In genomic region chr11:78083036-78083435, GRCh38 we compare ENCODE assay signal across 25 cellular contexts. TPM values are rescaled to one million over a fixed set of nuclear protein-coding genes. Genes with fewer than 3 reads are reported as not detected.
DNase-seq lines count a peak whose midpoint lies in the region; ATAC-seq, FAIRE-seq and TF ChIP-seq lines count a peak whose summit lies in the region.
"Had no signal": no experiment of that assay in that cellular context is flagged by ENCODE, and none has a peak within 500 bp of the region (broad histone marks: within the 10 kb centered on the region; RNA-seq: fewer than 3 reads in every experiment).

No MANE protein-coding gene starts in this region.

- H3K4me3 ChIP-seq in HepG2 (replicated peaks in 1 of 3; ENCODE audit: insufficient read depth in 1 of 3, low read depth in 2 of 3, low read length in 3 of 3) (no peak overlapping the region), right lobe of liver (no peak overlapping the region), trophoblast cell (ENCODE audit: low read depth, low read length) (no peak overlapping the region), suprapubic skin (no peak overlapping the region)
- H3K4me3 ChIP-seq: MG63, Peyer's patch had no signal

- no peak overlapping the region for H4K12ac ChIP-seq in trophoblast cell (ENCODE audit: low read depth, low read length)

- H4K20me1 ChIP-seq in HepG2 (ENCODE audit: insufficient read depth, low read length), result peaks cover 2% of the 10 kb centered on the region

- POLR2A ChIA-PET in HepG2 (lab: Yijun Ruan, JAX), result no interaction called here

- H2AFZ ChIP-seq in HepG2 (ENCODE audit: low read length) (no peak overlapping the region), trophoblast cell (ENCODE audit: insufficient read depth, low read length, poor library complexity) (no peak overlapping the region)

- H3K4ac ChIP-seq in trophoblast cell (ENCODE audit: low read depth, low read length), result peak overlapping the region; percentile 10

- H3K36me3 ChIP-seq in HepG2 (replicated peaks in 1 of 2; ENCODE audit: control insufficient read depth in 1 of 2, insufficient read depth in 2 of 2, low read length in 2 of 2) (no peaks in the 10 kb centered on the region; a peak in 1 of 5 replicates), right lobe of liver (no peaks in the 10 kb centered on the region), trophoblast cell (ENCODE audit: control insufficient read depth in 1 of 2, insufficient read depth in 2 of 2, low read length in 2 of 2) (no peaks in the 10 kb centered on the region), suprapubic skin (no peaks in the 10 kb centered on the region)
- H3K36me3 ChIP-seq: Peyer's patch had no signal

- CTCF ChIA-PET in HepG2 (lab: Yijun Ruan, JAX; ENCODE audit: low intra/inter-chr PET ratio, low total read pairs), result no interaction called here

- TF ChIP-seq EP300 in HepG2 (IDR thresholded peaks at IDR 0.05; ENCODE audit: low read depth in 2 of 2, low read length in 2 of 2) (no peak), HepG2 (CRISPR knock-in tag; IDR thresholded peaks at IDR 0.05; ENCODE audit: borderline replicate concordance) (no peak), suprapubic skin (IDR thresholded peaks at IDR 0.05) (no peak)

- TF ChIP-seq POLR2A in HepG2 (IDR thresholded peaks at IDR 0.05; ENCODE audit: insufficient read depth in 1 of 2, low read depth in 2 of 2, low read length in 2 of 2) (no peak), right lobe of liver (IDR thresholded peaks at IDR 0.05) (no peak), suprapubic skin (IDR thresholded peaks at IDR 0.05) (no peak)

- peaks cover 67% of the 10 kb centered on the region for H3K79me1 ChIP-seq in trophoblast cell (ENCODE audit: low read length)

- TF ChIP-seq RAD21 in HepG2 (CRISPR knock-in tag; IDR thresholded peaks at IDR 0.05), result no peak

- ATAC-seq in HepG2, result no peak
- no peak for ATAC-seq in right lobe of liver
- ATAC-seq: CD8-positive, alpha-beta T cell; Right ventricle myocardium inferior had no signal

- intact Hi-C loops in HepG2 (cut with micrococcal nuclease; ENCODE audit: unreplicated experiment), result loop anchor here (1.0 kb wide), 1 partner anchor 26 kb away; no protein-coding TSS in a partner anchor
- intact Hi-C loops in right lobe of liver (cut with DNase I), result no loop called here
- intact Hi-C loops in head of caudate nucleus (cut with DNase I), result no loop called here
- intact Hi-C loops in posterior vena cava (cut with DNase I), result no loop called here

- peak overlapping the region; percentile 64 for H2BK5ac ChIP-seq in trophoblast cell (ENCODE audit: low read depth, low read length, poor library complexity)

- DNase-seq in HepG2 (ENCODE audit: low spot score) (no peak), right lobe of liver (no peak), left kidney (ENCODE audit: low read depth, low spot score) (peak; percentile 49), trophoblast cell (no peak), head of caudate nucleus (no peak), urothelium cell line (ENCODE audit: low spot score) (no peak), suprapubic skin (ENCODE audit: low spot score in 2 of 2) (no peak), posterior vena cava (ENCODE audit: low spot score) (no peak)
- DNase-seq: ACHN; C1 segment of cervical spinal cord; CD8-positive, alpha-beta T cell; DMS53; MG63; NCI-H1417; NCI-H1694 treated with DMSO at 0.1 percent for 48 hours; NCI-H2081 treated with DMSO at 0.1 percent for 48 hours; NCI-H2171 treated with DMSO at 0.1 percent for 48 hours; NCI-H524 treated with DMSO at 0.1 percent for 48 hours; Peyer's patch had no signal

- H3K79me2 ChIP-seq in HepG2 (ENCODE audit: insufficient read depth, low read length), result peaks cover 22% of the 10 kb centered on the region
- peaks cover 29% of the 10 kb centered on the region for H3K79me2 ChIP-seq in trophoblast cell (ENCODE audit: control insufficient read depth, insufficient read depth, low read length, poor library complexity)

- no TSS peak for BruUV-seq in HepG2 (replicated peaks; lab: Mats Ljungman, UMichigan)

- in situ Hi-C loops in HepG2 (cut with HindIII; ENCODE audit: extremely low pct_ligation_motif_present, low pct_unique_long_range_greater_than_20kb), result no loop called here

- peak overlapping the region; percentile 65 for H2BK120ac ChIP-seq in trophoblast cell (ENCODE audit: insufficient read depth, low read length, poor library complexity)

- H2AK5ac ChIP-seq in trophoblast cell (ENCODE audit: low read length), result peak overlapping the region; percentile 86

- H3K4me2 ChIP-seq in HepG2 (ENCODE audit: low read depth, low read length) (no peak overlapping the region), trophoblast cell (ENCODE audit: low read length) (no peak overlapping the region)

- H3K27ac ChIP-seq in HepG2 (ENCODE audit: extremely low read length, insufficient read depth, low read length) (no peak overlapping the region), right lobe of liver (no peak overlapping the region), trophoblast cell (ENCODE audit: low read depth, low read length) (peak overlapping the region; percentile 68), suprapubic skin (no peak overlapping the region)
- H3K27ac ChIP-seq: 22Rv1, Peyer's patch had no signal

- peak overlapping the region; percentile 80 for H3K18ac ChIP-seq in trophoblast cell (ENCODE audit: low read length)

- peak overlapping the region; percentile 50 for H4K8ac ChIP-seq in trophoblast cell (ENCODE audit: low read depth, low read length)

- TF ChIP-seq CTCF in HepG2 (CRISPR knock-in tag; IDR thresholded peaks at IDR 0.05), result no peak
- TF ChIP-seq CTCF in right lobe of liver (IDR thresholded peaks at IDR 0.05), result no peak
- TF ChIP-seq CTCF in suprapubic skin (IDR thresholded peaks at IDR 0.05), result no peak

- peak overlapping the region; percentile 70 for H2BK12ac ChIP-seq in trophoblast cell (ENCODE audit: low read length)

- H3K9me3 ChIP-seq in HepG2 (ENCODE audit: low read length), result no peaks in the 10 kb centered on the region
- H3K9me3 ChIP-seq in right lobe of liver, result no peaks in the 10 kb centered on the region
- no peaks in the 10 kb centered on the region for H3K9me3 ChIP-seq in trophoblast cell (ENCODE audit: insufficient read depth, low read depth, low read length)
- H3K9me3 ChIP-seq in suprapubic skin, result no peaks in the 10 kb centered on the region
- H3K9me3 ChIP-seq: MG63, Peyer's patch had no signal

- peak overlapping the region; percentile 81 for H4K91ac ChIP-seq in trophoblast cell (ENCODE audit: low read depth, low read length)

- H3K14ac ChIP-seq in trophoblast cell (ENCODE audit: low read length), result peak overlapping the region; percentile 85

- FAIRE-seq in HepG2 (lab: Jason Lieb, UNC) (no peak), urothelium cell line (lab: Jason Lieb, UNC) (no peak)
- FAIRE-seq: H54 had no signal

- H3K9ac ChIP-seq in HepG2 (ENCODE audit: insufficient read depth, low read depth, low read length), result no peak overlapping the region
- no peak overlapping the region for H3K9ac ChIP-seq in trophoblast cell (ENCODE audit: low read length)

- WGBS in HepG2 (ENCODE audit: low lambda C conversion rate), result 88% methylated on average over 3 of the region's 4 CpGs
- 70% methylated on average over 1 of the region's 4 CpGs for WGBS in right lobe of liver (ENCODE audit: insufficient coverage, low coverage, low lambda C conversion rate, missing lambda C conversion rate)
- no CpG with 5 or more reads among the region's 4 CpGs for WGBS in trophoblast cell (ENCODE audit: extremely low coverage, insufficient coverage, insufficient read length)
- 68% methylated on average over 4 of the region's 4 CpGs for WGBS in suprapubic skin

- H3K27me3 ChIP-seq in HepG2 (ENCODE audit: control insufficient read depth in 1 of 2, insufficient read depth in 2 of 2, low read length in 2 of 2) (no peaks in the 10 kb centered on the region; a peak in 1 of 5 replicates), right lobe of liver (no peaks in the 10 kb centered on the region), trophoblast cell (ENCODE audit: insufficient read depth, low read length) (no peaks in the 10 kb centered on the region), suprapubic skin (no peaks in the 10 kb centered on the region)
- H3K27me3 ChIP-seq: MG63, Peyer's patch had no signal

- H3K4me1 ChIP-seq in HepG2 (ENCODE audit: insufficient read depth, low read length), result peaks cover 55% of the 10 kb centered on the region
- peaks cover 0 to 9% (median 0%) of the 10 kb centered on the region in 4 donors for H3K4me1 ChIP-seq in right lobe of liver
- peaks cover 10 to 26% of the 10 kb centered on the region in 2 experiments for H3K4me1 ChIP-seq in trophoblast cell (ENCODE audit: control insufficient read depth in 1 of 2, insufficient read depth in 2 of 2, low read length in 2 of 2)
- peaks cover 14% of the 10 kb centered on the region for H3K4me1 ChIP-seq in suprapubic skin

- H3K23ac ChIP-seq in trophoblast cell (ENCODE audit: low read length), result no peak overlapping the region

RNA-seq across cellular contexts. Expression of gene NDUFC2, which starts 3.4 kb away (rescaled TPM):
- total RNA-seq in HepG2 (2016; rRNA removed; fragmentation: Illumina TruSeq; extraction: Trizol) (312 and 363 TPM in 2 replicates), right lobe of liver (100 to 1,000 TPM; 105 to 265 (median 183) TPM), suprapubic skin (100 to 1,000 TPM; 100 to 161 (median 115) TPM), posterior vena cava (100 to 1,000 TPM; 133 to 148 TPM)
- 93.1 and 138 TPM in 2 replicates for total RNA-seq in HepG2 (2016; cell fraction: cytosol; rRNA removed; fragmentation: Illumina TruSeq; extraction: Trizol; ENCODE audit: low read depth)
- 330 and 377 TPM in 2 replicates for total RNA-seq in HepG2 (2016; cell fraction: insoluble cytoplasmic fraction; rRNA removed; fragmentation: Illumina TruSeq; extraction: Trizol)
- total RNA-seq in HepG2 (2016; cell fraction: membrane; rRNA removed; fragmentation: Illumina TruSeq; extraction: Trizol), result 90.9 and 140 TPM in 2 replicates
- total RNA-seq in HepG2 (2016; cell fraction: nucleus; rRNA removed; fragmentation: Illumina TruSeq; extraction: Trizol), result 278 and 315 TPM in 2 replicates
- polyA plus RNA-seq in HepG2 (2011; rRNA removed), result 220 and 256 TPM in 2 replicates
- polyA plus RNA-seq in HepG2 (2011; cell fraction: cytosol; rRNA removed), result 307 and 524 TPM in 2 replicates
- 91.7 and 102 TPM in 2 replicates for polyA plus RNA-seq in HepG2 (2011; cell fraction: nucleus; rRNA removed)
- 411 and 581 TPM in 2 replicates for polyA plus RNA-seq in HepG2 (2012)
- polyA plus RNA-seq in HepG2 (2016; cell fraction: cytosol; fragmentation: Illumina TruSeq; extraction: Trizol; ENCODE audit: low read depth), result 163 and 221 TPM in 2 replicates
- 491 and 517 TPM in 2 replicates for polyA plus RNA-seq in HepG2 (2016; cell fraction: insoluble cytoplasmic fraction; fragmentation: Illumina TruSeq; extraction: Trizol; ENCODE audit: low read depth)
- polyA plus RNA-seq in HepG2 (2016; cell fraction: membrane; fragmentation: Illumina TruSeq; extraction: Trizol; ENCODE audit: low read depth), result 170 and 204 TPM in 2 replicates
- polyA plus RNA-seq in HepG2 (2016; cell fraction: nucleus; fragmentation: Illumina TruSeq; extraction: Trizol; ENCODE audit: insufficient read depth, low read depth), result 572 and 587 TPM in 2 replicates
- polyA minus RNA-seq in HepG2 (2011; rRNA and poly(A)+ RNA removed; ENCODE audit: low replicate concordance), result 103 and 165 TPM in 2 replicates
- polyA minus RNA-seq in HepG2 (2011; cell fraction: cytosol; rRNA and poly(A)+ RNA removed), result 108 and 131 TPM in 2 replicates
- 63.0 and 77.8 TPM in 2 replicates for polyA minus RNA-seq in HepG2 (2011; cell fraction: nucleus; rRNA and poly(A)+ RNA removed)
- polyA plus RNA-seq in trophoblast cell (2013), result 648 and 695 TPM in 2 replicates

RNA-seq across cellular contexts. Expression of gene THRSP, which starts 19.4 kb away (rescaled TPM):
- total RNA-seq in HepG2 (2016; rRNA removed; fragmentation: Illumina TruSeq; extraction: Trizol), result 0.13 TPM in 1 of 2 replicates, not detected in the other
- total RNA-seq in HepG2 (2016; cell fraction: cytosol; rRNA removed; fragmentation: Illumina TruSeq; extraction: Trizol; ENCODE audit: low read depth), result not detected in 2 replicates
- not detected in 2 replicates for total RNA-seq in HepG2 (2016; cell fraction: insoluble cytoplasmic fraction; rRNA removed; fragmentation: Illumina TruSeq; extraction: Trizol)
- not detected in 2 replicates for total RNA-seq in HepG2 (2016; cell fraction: membrane; rRNA removed; fragmentation: Illumina TruSeq; extraction: Trizol)
- total RNA-seq in HepG2 (2016; cell fraction: nucleus; rRNA removed; fragmentation: Illumina TruSeq; extraction: Trizol), result 0.34 TPM in 1 of 2 replicates, not detected in the other
- 0.48 and 0.58 TPM in 2 replicates for polyA plus RNA-seq in HepG2 (2011; rRNA removed)
- polyA plus RNA-seq in HepG2 (2011; cell fraction: cytosol; rRNA removed), result 0.35 and 0.43 TPM in 2 replicates
- 0.61 and 0.71 TPM in 2 replicates for polyA plus RNA-seq in HepG2 (2011; cell fraction: nucleus; rRNA removed)
- polyA plus RNA-seq in HepG2 (2012), result 0.13 and 0.20 TPM in 2 replicates
- not detected in 2 replicates for polyA plus RNA-seq in HepG2 (2016; cell fraction: cytosol; fragmentation: Illumina TruSeq; extraction: Trizol; ENCODE audit: low read depth)
- polyA plus RNA-seq in HepG2 (2016; cell fraction: insoluble cytoplasmic fraction; fragmentation: Illumina TruSeq; extraction: Trizol; ENCODE audit: low read depth), result not detected in 2 replicates
- not detected in 2 replicates for polyA plus RNA-seq in HepG2 (2016; cell fraction: membrane; fragmentation: Illumina TruSeq; extraction: Trizol; ENCODE audit: low read depth)
- polyA plus RNA-seq in HepG2 (2016; cell fraction: nucleus; fragmentation: Illumina TruSeq; extraction: Trizol; ENCODE audit: insufficient read depth, low read depth), result 0.41 TPM in 1 of 2 replicates, not detected in the other
- 0.86 TPM in 1 of 2 replicates, not detected in the other for polyA minus RNA-seq in HepG2 (2011; rRNA and poly(A)+ RNA removed; ENCODE audit: low replicate concordance)
- polyA minus RNA-seq in HepG2 (2011; cell fraction: cytosol; rRNA and poly(A)+ RNA removed), result not detected in 2 replicates
- polyA minus RNA-seq in HepG2 (2011; cell fraction: nucleus; rRNA and poly(A)+ RNA removed), result 0.64 TPM in 1 of 2 replicates, not detected in the other
- total RNA-seq in right lobe of liver, result 10 to 100 TPM in 4 of 6 experiments, 1 to 10 TPM in 2; 3.0 to 92.0 (median 40.1) TPM
- polyA plus RNA-seq in trophoblast cell (2013), result 0.17 and 0.27 TPM in 2 replicates
- 100 to 1,000 TPM in 1 of 4 donors, 10 to 100 TPM in 3; 17.9 to 129 (median 47.3) TPM for total RNA-seq in suprapubic skin
- not detected for total RNA-seq in posterior vena cava
- total RNA-seq: CD8-positive, alpha-beta T cell; LHCN-M2; OCI-LY7; SK-MEL-5 had no signal

RNA-seq across cellular contexts. Expression of gene ALG8, which starts 56.4 kb away (rescaled TPM):
- total RNA-seq in HepG2 (2016; rRNA removed; fragmentation: Illumina TruSeq; extraction: Trizol), result 50.0 and 88.0 TPM in 2 replicates
- 27.9 and 37.5 TPM in 2 replicates for total RNA-seq in HepG2 (2016; cell fraction: cytosol; rRNA removed; fragmentation: Illumina TruSeq; extraction: Trizol; ENCODE audit: low read depth)
- 46.2 and 90.8 TPM in 2 replicates for total RNA-seq in HepG2 (2016; cell fraction: insoluble cytoplasmic fraction; rRNA removed; fragmentation: Illumina TruSeq; extraction: Trizol)
- 39.8 and 40.9 TPM in 2 replicates for total RNA-seq in HepG2 (2016; cell fraction: membrane; rRNA removed; fragmentation: Illumina TruSeq; extraction: Trizol)
- 81.9 and 98.4 TPM in 2 replicates for total RNA-seq in HepG2 (2016; cell fraction: nucleus; rRNA removed; fragmentation: Illumina TruSeq; extraction: Trizol)
- polyA plus RNA-seq in HepG2 (2011; rRNA removed), result 53.5 and 75.8 TPM in 2 replicates
- polyA plus RNA-seq in HepG2 (2011; cell fraction: cytosol; rRNA removed), result 34.9 and 52.4 TPM in 2 replicates
- polyA plus RNA-seq in HepG2 (2011; cell fraction: nucleus; rRNA removed), result 23.3 and 25.4 TPM in 2 replicates
- polyA plus RNA-seq in HepG2 (2012), result 33.9 and 48.4 TPM in 2 replicates
- 21.7 and 23.1 TPM in 2 replicates for polyA plus RNA-seq in HepG2 (2016; cell fraction: cytosol; fragmentation: Illumina TruSeq; extraction: Trizol; ENCODE audit: low read depth)
- 45.9 and 50.8 TPM in 2 replicates for polyA plus RNA-seq in HepG2 (2016; cell fraction: insoluble cytoplasmic fraction; fragmentation: Illumina TruSeq; extraction: Trizol; ENCODE audit: low read depth)
- 29.3 and 35.8 TPM in 2 replicates for polyA plus RNA-seq in HepG2 (2016; cell fraction: membrane; fragmentation: Illumina TruSeq; extraction: Trizol; ENCODE audit: low read depth)
- polyA plus RNA-seq in HepG2 (2016; cell fraction: nucleus; fragmentation: Illumina TruSeq; extraction: Trizol; ENCODE audit: insufficient read depth, low read depth), result 116 and 123 TPM in 2 replicates
- 65.9 and 176 TPM in 2 replicates for polyA minus RNA-seq in HepG2 (2011; rRNA and poly(A)+ RNA removed; ENCODE audit: low replicate concordance)
- 34.7 TPM in 2 replicates for polyA minus RNA-seq in HepG2 (2011; cell fraction: cytosol; rRNA and poly(A)+ RNA removed)
- 63.3 and 64.3 TPM in 2 replicates for polyA minus RNA-seq in HepG2 (2011; cell fraction: nucleus; rRNA and poly(A)+ RNA removed)
- 10 to 100 TPM; 22.0 to 38.0 (median 30.3) TPM for total RNA-seq in right lobe of liver
- polyA plus RNA-seq in trophoblast cell (2013), result 76.1 and 82.0 TPM in 2 replicates
- total RNA-seq in suprapubic skin, result 10 to 100 TPM; 15.6 to 26.7 (median 21.2) TPM
- 10 to 100 TPM; 25.6 to 28.6 TPM for total RNA-seq in posterior vena cava

RNA-seq across cellular contexts. Expression of gene KCTD14, which starts 60.0 kb away (rescaled TPM):
- total RNA-seq in HepG2 (2016; rRNA removed; fragmentation: Illumina TruSeq; extraction: Trizol) (10.3 and 15.3 TPM in 2 replicates), right lobe of liver (10 to 100 TPM in 1 of 6 experiments, 1 to 10 TPM in 5; 4.8 to 12.1 (median 6.3) TPM), suprapubic skin (1 to 10 TPM; 1.8 to 6.0 (median 3.3) TPM), posterior vena cava (under 1 TPM; 0.38 to 0.51 TPM)
- total RNA-seq in HepG2 (2016; cell fraction: cytosol; rRNA removed; fragmentation: Illumina TruSeq; extraction: Trizol; ENCODE audit: low read depth), result 2.4 and 3.4 TPM in 2 replicates
- total RNA-seq in HepG2 (2016; cell fraction: insoluble cytoplasmic fraction; rRNA removed; fragmentation: Illumina TruSeq; extraction: Trizol), result 9.9 and 15.5 TPM in 2 replicates
- total RNA-seq in HepG2 (2016; cell fraction: membrane; rRNA removed; fragmentation: Illumina TruSeq; extraction: Trizol), result 5.3 TPM in 2 replicates
- total RNA-seq in HepG2 (2016; cell fraction: nucleus; rRNA removed; fragmentation: Illumina TruSeq; extraction: Trizol), result 4.4 and 4.9 TPM in 2 replicates
- polyA plus RNA-seq in HepG2 (2011; rRNA removed), result 12.6 and 15.6 TPM in 2 replicates
- polyA plus RNA-seq in HepG2 (2011; cell fraction: cytosol; rRNA removed), result 13.0 and 14.4 TPM in 2 replicates
- 3.1 and 4.4 TPM in 2 replicates for polyA plus RNA-seq in HepG2 (2011; cell fraction: nucleus; rRNA removed)
- 11.1 and 12.1 TPM in 2 replicates for polyA plus RNA-seq in HepG2 (2012)
- 2.7 and 2.8 TPM in 2 replicates for polyA plus RNA-seq in HepG2 (2016; cell fraction: cytosol; fragmentation: Illumina TruSeq; extraction: Trizol; ENCODE audit: low read depth)
- polyA plus RNA-seq in HepG2 (2016; cell fraction: insoluble cytoplasmic fraction; fragmentation: Illumina TruSeq; extraction: Trizol; ENCODE audit: low read depth), result 25.7 and 26.4 TPM in 2 replicates
- 5.3 and 5.6 TPM in 2 replicates for polyA plus RNA-seq in HepG2 (2016; cell fraction: membrane; fragmentation: Illumina TruSeq; extraction: Trizol; ENCODE audit: low read depth)
- polyA plus RNA-seq in HepG2 (2016; cell fraction: nucleus; fragmentation: Illumina TruSeq; extraction: Trizol; ENCODE audit: insufficient read depth, low read depth), result 6.9 and 9.0 TPM in 2 replicates
- polyA minus RNA-seq in HepG2 (2011; rRNA and poly(A)+ RNA removed; ENCODE audit: low replicate concordance), result 0.12 and 17.7 TPM in 2 replicates
- 7.1 and 7.4 TPM in 2 replicates for polyA minus RNA-seq in HepG2 (2011; cell fraction: cytosol; rRNA and poly(A)+ RNA removed)
- 2.3 and 5.1 TPM in 2 replicates for polyA minus RNA-seq in HepG2 (2011; cell fraction: nucleus; rRNA and poly(A)+ RNA removed)
- polyA plus RNA-seq in trophoblast cell (2013), result 44.7 and 47.8 TPM in 2 replicates
- total RNA-seq: OCI-LY7, SK-MEL-5 had no signal
